Comparison of ENCODE assay signal across 1 cellular context in the genomic region with DNA sequence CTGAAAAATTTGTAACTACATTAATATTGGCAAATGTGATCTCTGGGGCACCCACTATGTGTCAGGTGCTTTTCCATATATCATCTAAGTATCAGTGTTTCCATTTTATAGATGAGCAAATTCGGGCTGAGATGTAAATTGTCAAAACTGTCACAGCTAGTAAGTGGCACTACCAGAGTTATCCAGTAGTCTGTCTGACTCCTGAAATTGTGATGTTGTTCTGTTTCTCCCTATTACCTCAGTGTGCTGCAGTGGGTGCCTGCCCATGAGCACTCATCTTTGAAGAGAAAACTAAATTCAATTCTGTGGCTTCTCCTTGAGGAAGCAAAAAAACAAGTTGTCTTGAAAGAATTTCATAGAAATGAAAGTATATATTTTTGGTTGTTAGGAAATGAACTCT.
TF ChIP-seq lines count a peak whose summit lies in the region.

No MANE protein-coding gene starts in this region.

TF ChIP-seq in K562, 482 proteins besides CTCF, POLR2A, EP300 and RAD21 (continued from another document):
- TF ChIP-seq, protein P1, sequence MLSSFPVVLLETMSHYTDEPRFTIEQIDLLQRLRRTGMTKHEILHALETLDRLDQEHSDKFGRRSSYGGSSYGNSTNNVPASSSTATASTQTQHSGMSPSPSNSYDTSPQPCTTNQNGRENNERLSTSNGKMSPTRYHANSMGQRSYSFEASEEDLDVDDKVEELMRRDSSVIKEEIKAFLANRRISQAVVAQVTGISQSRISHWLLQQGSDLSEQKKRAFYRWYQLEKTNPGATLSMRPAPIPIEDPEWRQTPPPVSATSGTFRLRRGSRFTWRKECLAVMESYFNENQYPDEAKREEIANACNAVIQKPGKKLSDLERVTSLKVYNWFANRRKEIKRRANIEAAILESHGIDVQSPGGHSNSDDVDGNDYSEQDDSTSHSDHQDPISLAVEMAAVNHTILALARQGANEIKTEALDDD (IDR thresholded peaks at IDR 0.05), result peak; percentile 27; the same call in 1 of the 2 replicates
- no peak for TF ChIP-seq POU5F1 (IDR thresholded peaks at IDR 0.05; ENCODE audit: borderline replicate concordance, low read depth, low read length, partially characterized antibody)
